17 cellular contexts compared by ENCODE assay signal in genomic region chr6:170155464-170156196, GRCh38.
DNase-seq lines count a peak whose midpoint lies in the region; ATAC-seq, FAIRE-seq and TF ChIP-seq lines count a peak whose summit lies in the region.
"Had no signal": no experiment of that assay in that cellular context is flagged by ENCODE, and none has a peak within 500 bp of the region (broad histone marks: within the 10 kb centered on the region; RNA-seq: fewer than 3 reads in every experiment).

No MANE protein-coding gene starts in this region.

- no peak overlapping the region for H2BK15ac ChIP-seq in mesendoderm (replicated peaks; ENCODE audit: low read depth)

- no peak overlapping the region for H4K5ac ChIP-seq in mesendoderm (ENCODE audit: low read length)

- no CpG with 5 or more reads among the region's 25 CpGs for WGBS in mesendoderm (ENCODE audit: extremely low coverage, insufficient coverage, low lambda C conversion rate)
- whole genome bisulfite sequencing in spleen, 5 donors = 90 to 96% (median 93%) methylated on average over 25 of the region's 25 CpGs

- H3K23ac ChIP-seq in mesendoderm (ENCODE audit: low read length) = no peak overlapping the region

- no peaks in the 10 kb centered on the region for H3K36me3 ChIP-seq in BE2C
- H3K36me3 ChIP-seq in mesendoderm (ENCODE audit: control insufficient read depth, insufficient read depth, low read length) = no peaks in the 10 kb centered on the region
- no peaks in the 10 kb centered on the region for H3K36me3 ChIP-seq in spleen

- H3K79me2 ChIP-seq in mesendoderm (ENCODE audit: control insufficient read depth, insufficient read depth, low read length) = no peaks in the 10 kb centered on the region

- H3K9me3 ChIP-seq in BE2C = no peaks in the 10 kb centered on the region; the same call in 1 of the 2 replicates
- H3K9me3 ChIP-seq in spleen = peaks cover 0 to 6% (median 0%) of the 10 kb centered on the region in 8 donors
- H3K9me3 ChIP-seq: A549, BLaER1 had no signal

- TF ChIP-seq POLR2A in spleen (IDR thresholded peaks at IDR 0.05) = no peak

- no peak overlapping the region for H2AK5ac ChIP-seq in mesendoderm (ENCODE audit: low read length)

- no peak for TF ChIP-seq CTCF in BE2C (IDR thresholded peaks at IDR 0.05; ENCODE audit: low read depth, low read length)
- no peak for TF ChIP-seq CTCF in spleen (IDR thresholded peaks at IDR 0.05 in 8 of 11, conservative IDR thresholded peaks at IDR 0.05 in 3 of 11)

- no peaks in the 10 kb centered on the region for H3K79me1 ChIP-seq in mesendoderm (ENCODE audit: low read length)

- H3K9ac ChIP-seq in mesendoderm (ENCODE audit: low read length) = no peak overlapping the region
- H3K9ac ChIP-seq: BLaER1 had no signal

- no peak overlapping the region for H3K56ac ChIP-seq in mesendoderm (ENCODE audit: low read length)

- H3K27me3 ChIP-seq in BE2C (no peaks in the 10 kb centered on the region), mesendoderm (ENCODE audit: insufficient read depth, low read length, poor library complexity) (no peaks in the 10 kb centered on the region), spleen (replicated peaks in 1 of 7) (peaks cover 0 to 45% (median 10%) of the 10 kb centered on the region in 7 donors)

- H3K27ac ChIP-seq in mesendoderm (ENCODE audit: low read depth, low read length) (peak overlapping the region; percentile 23), spleen (no peak overlapping the region)
- H3K27ac ChIP-seq: A549 had no signal

- H3K4me3 ChIP-seq in BE2C (ENCODE audit: low read depth, low read length) (no peak overlapping the region), mesendoderm (ENCODE audit: low read length) (no peak overlapping the region), spleen (no peak overlapping the region)
- H3K4me3 ChIP-seq: A549, BLaER1 had no signal

- peak; percentile 1 for DNase-seq in 8988T
- peak; percentile 2 for DNase-seq in BE2C
- no peak for DNase-seq in mesendoderm
- peak; percentile 51 for DNase-seq in spleen
- no peak for DNase-seq in HTR-8/SVneo (ENCODE audit: insufficient read length, low spot score)
- DNase-seq: AML-193; Calu3; CD8-positive, alpha-beta T cell; DMS79 treated with DMSO at 0.1 percent for 48 hours; GF-D8; GOT3; H7; HFFc6 had no signal

- H2BK5ac ChIP-seq in mesendoderm (ENCODE audit: low read length) = no peak overlapping the region

- peaks cover 13% of the 10 kb centered on the region for H3K4me1 ChIP-seq in BE2C
- peaks cover 5% of the 10 kb centered on the region for H3K4me1 ChIP-seq in mesendoderm (ENCODE audit: control insufficient read depth, low read depth, low read length)
- H3K4me1 ChIP-seq in spleen = peaks cover 0 to 28% (median 16%) of the 10 kb centered on the region in 6 donors

- intact Hi-C loops in spleen (cut with DNase I; ENCODE audit: low total_unique reads) = no loop called here

- no peak overlapping the region for H3K4me2 ChIP-seq in mesendoderm (ENCODE audit: low read length)
- H3K4me2 ChIP-seq: A549 had no signal

- no peak overlapping the region for H3K18ac ChIP-seq in mesendoderm (ENCODE audit: low read length)

- no peak overlapping the region for H2BK120ac ChIP-seq in mesendoderm (ENCODE audit: low read depth, low read length)

- no peak overlapping the region for H4K8ac ChIP-seq in mesendoderm (ENCODE audit: low read depth, low read length)

- ATAC-seq in esophagus mucosa = no peak
- ATAC-seq: A549; CD8-positive, alpha-beta T cell; HCT116 had no signal

- no peak for FAIRE-seq in HTR-8/SVneo (lab: Jason Lieb, UNC)
- FAIRE-seq: A549 had no signal

- no peak overlapping the region for H3K4ac ChIP-seq in mesendoderm (ENCODE audit: low read depth, low read length)

Comparison
In these comparisons a context has a peak if more than half of its experiments do, and no peak if none do; other contexts are left out.
1. DNase-seq: peak in 8988T (single experiment), BE2C (single experiment) and spleen (single experiment); none in mesendoderm (single experiment) and HTR-8/SVneo (single experiment).